ENCODE assay signal across 24 cellular contexts in genomic region chr3:150240891-150241290, GRCh38.
DNase-seq lines count a peak whose midpoint lies in the region; ATAC-seq, FAIRE-seq and TF ChIP-seq lines count a peak whose summit lies in the region.
"Had no signal": no experiment of that assay in that cellular context is flagged by ENCODE, and none has a peak within 500 bp of the region (broad histone marks: within the 10 kb centered on the region; RNA-seq: fewer than 3 reads in every experiment).

No MANE protein-coding gene starts in this region.

- DNase-seq in right lobe of liver: no peak
- DNase-seq in HepG2 (ENCODE audit: low spot score): no peak
- no peak for DNase-seq in astrocyte (ENCODE audit: low read depth)
- peak; percentile 41 for DNase-seq in left kidney (ENCODE audit: low read depth, low spot score)
- no peak for DNase-seq in osteocyte (ENCODE audit: extremely low spot score, unreplicated experiment)
- no peak for DNase-seq in GM12891 (ENCODE audit: insufficient read length, low spot score)
- DNase-seq in globus pallidus (ENCODE audit: low spot score): no peak
- no peak for DNase-seq in upper lobe of left lung
- DNase-seq: 8988T; CD4-positive, alpha-beta memory T cell; DMS53; GDM1; KG1; NCI-H1092; NCI-H1436; NCI-H2029; NCI-H2227 treated with DMSO at 0.1 percent for 48 hours; NCI-H510A; NCI-H774; NK-92 treated with Interleukin-12 subunit alpha and Interleukin-12 subunit beta, amount 100 ng/mL, for 24 hours; SIG-M5 had no signal

- BruUV-seq in HepG2 (replicated peaks; lab: Mats Ljungman, UMichigan): no TSS peak

- FAIRE-seq in HepG2 (lab: Jason Lieb, UNC): no peak
- FAIRE-seq in astrocyte (lab: Jason Lieb, UNC): no peak
- FAIRE-seq in GM12891 (lab: Jason Lieb, UNC): no peak
- FAIRE-seq: GM19239 had no signal

- no peak overlapping the region for H3K4me2 ChIP-seq in HepG2 (ENCODE audit: low read depth, low read length)
- H3K4me2 ChIP-seq in astrocyte (ENCODE audit: low read length): no peak overlapping the region
- H3K4me2 ChIP-seq: BLaER1 treated with 17β-estradiol and CSF1 and Interleukin-3, amounts not matched to agents 10 nM and 100 nM had no signal

- H3K9me3 Mint-ChIP-seq in astrocyte (ENCODE audit: unreplicated experiment): peaks cover 3% of the 10 kb centered on the region
- H3K9me3 Mint-ChIP-seq in osteocyte (ENCODE audit: unreplicated experiment): no peaks in the 10 kb centered on the region

- POLR2A ChIA-PET in HepG2 (lab: Yijun Ruan, JAX): no interaction called here

- peaks cover 0 to 9% (median 0%) of the 10 kb centered on the region in 4 donors for H3K4me1 ChIP-seq in right lobe of liver
- 0 out of 2 replicates have a peak, but pooled peaks cover 4% of the 10 kb centered on the region for H3K4me1 ChIP-seq in HepG2 (ENCODE audit: insufficient read depth, low read length)
- H3K4me1 ChIP-seq in astrocyte (ENCODE audit: insufficient read depth, low read length): peaks cover 35% of the 10 kb centered on the region
- peaks cover 0 to 5% (median 0%) of the 10 kb centered on the region in 4 donors for H3K4me1 ChIP-seq in upper lobe of left lung
- H3K4me1 ChIP-seq: BLaER1 treated with 17β-estradiol and CSF1 and Interleukin-3, amounts not matched to agents 10 nM and 100 nM; HAP-1 had no signal

- H3K36me3 Mint-ChIP-seq in astrocyte (ENCODE audit: low read depth, unreplicated experiment): no peaks in the 10 kb centered on the region
- no peaks in the 10 kb centered on the region for H3K36me3 Mint-ChIP-seq in osteocyte (ENCODE audit: unreplicated experiment)
- H3K36me3 Mint-ChIP-seq: CD4-positive, alpha-beta memory T cell had no signal

- ATAC-seq in right lobe of liver (peak; percentile 37 to 73 (median 51)), HepG2 (no peak), upper lobe of left lung (ENCODE audit: low FRiP score in 2 of 2) (no peak)

- H3K4me3 ChIP-seq in right lobe of liver: no peak overlapping the region
- no peak overlapping the region for H3K4me3 ChIP-seq in HepG2 (replicated peaks in 1 of 3; ENCODE audit: insufficient read depth in 1 of 3, low read depth in 2 of 3, low read length in 3 of 3)
- no peak overlapping the region for H3K4me3 ChIP-seq in astrocyte (ENCODE audit: insufficient read depth, low read depth, low read length)
- H3K4me3 ChIP-seq in upper lobe of left lung: no peak overlapping the region
- H3K4me3 ChIP-seq: BLaER1 treated with 17β-estradiol and CSF1 and Interleukin-3, amounts not matched to agents 10 nM and 100 nM; HAP-1 had no signal

- intact Hi-C loops in right lobe of liver (cut with DNase I): no loop called here
- intact Hi-C loops in HepG2 (cut with micrococcal nuclease; ENCODE audit: unreplicated experiment): no loop called here

- H3K9me3 ChIP-seq in right lobe of liver (no peaks in the 10 kb centered on the region), HepG2 (ENCODE audit: low read length) (no peaks in the 10 kb centered on the region), astrocyte (ENCODE audit: insufficient read depth, low read depth, low read length) (no peaks in the 10 kb centered on the region), upper lobe of left lung (no peaks in the 10 kb centered on the region)
- H3K9me3 ChIP-seq: BLaER1 treated with 17β-estradiol and CSF1 and Interleukin-3, amounts not matched to agents 10 nM and 100 nM; HAP-1 had no signal

- TF ChIP-seq POLR2A in right lobe of liver (IDR thresholded peaks at IDR 0.05): no peak
- TF ChIP-seq POLR2A in HepG2 (IDR thresholded peaks at IDR 0.05; ENCODE audit: insufficient read depth in 1 of 2, low read depth in 2 of 2, low read length in 2 of 2): no peak
- TF ChIP-seq POLR2A in GM12891 (IDR thresholded peaks at IDR 0.05; ENCODE audit: low read depth, low read length): no peak
- TF ChIP-seq POLR2A in upper lobe of left lung (IDR thresholded peaks at IDR 0.05): no peak

- WGBS in right lobe of liver (ENCODE audit: insufficient coverage, low coverage, low lambda C conversion rate, missing lambda C conversion rate): 49% methylated on average over 2 of the region's 2 CpGs
- 90% methylated on average over 2 of the region's 2 CpGs for WGBS in HepG2 (ENCODE audit: low lambda C conversion rate)
- 91 to 96% methylated on average over 2 of the region's 2 CpGs for WGBS in upper lobe of left lung, 2 donors

- no peak overlapping the region for H2AFZ ChIP-seq in HepG2 (ENCODE audit: low read length)
- H2AFZ ChIP-seq in astrocyte (ENCODE audit: low read depth, low read length): no peak overlapping the region

- H3K9ac ChIP-seq in HepG2 (ENCODE audit: insufficient read depth, low read depth, low read length) (no peak overlapping the region), astrocyte (ENCODE audit: low read length) (no peak overlapping the region)
- H3K9ac ChIP-seq: BLaER1 treated with 17β-estradiol and CSF1 and Interleukin-3, amounts not matched to agents 10 nM and 100 nM had no signal

- TF ChIP-seq RAD21 in HepG2 (CRISPR knock-in tag; IDR thresholded peaks at IDR 0.05): no peak

- H4K20me1 ChIP-seq in HepG2 (ENCODE audit: insufficient read depth, low read length) (no peaks in the 10 kb centered on the region), astrocyte (ENCODE audit: insufficient read depth, low read length) (no peaks in the 10 kb centered on the region)
- H4K20me1 ChIP-seq: BLaER1 treated with 17β-estradiol and CSF1 and Interleukin-3, amounts not matched to agents 10 nM and 100 nM had no signal

- no peaks in the 10 kb centered on the region for H3K27me3 ChIP-seq in right lobe of liver
- H3K27me3 ChIP-seq in HepG2 (ENCODE audit: control insufficient read depth in 1 of 2, insufficient read depth in 2 of 2, low read length in 2 of 2): no peaks in the 10 kb centered on the region; a peak in 1 of 5 replicates
- H3K27me3 ChIP-seq in astrocyte (ENCODE audit: insufficient read depth, low read length): no peaks in the 10 kb centered on the region
- H3K27me3 ChIP-seq in upper lobe of left lung: no peaks in the 10 kb centered on the region
- H3K27me3 ChIP-seq: BLaER1 treated with 17β-estradiol and CSF1 and Interleukin-3, amounts not matched to agents 10 nM and 100 nM had no signal

- no peak overlapping the region for H3K4me3 Mint-ChIP-seq in astrocyte (ENCODE audit: unreplicated experiment)
- H3K4me3 Mint-ChIP-seq in osteocyte (ENCODE audit: unreplicated experiment): no peak overlapping the region
- H3K4me3 Mint-ChIP-seq: CD4-positive, alpha-beta memory T cell had no signal

- H3K27me3 Mint-ChIP-seq in astrocyte (ENCODE audit: low read depth, unreplicated experiment): no peaks in the 10 kb centered on the region
- H3K27me3 Mint-ChIP-seq in osteocyte (ENCODE audit: unreplicated experiment): no peaks in the 10 kb centered on the region

- TF ChIP-seq EP300 in HepG2 (IDR thresholded peaks at IDR 0.05; ENCODE audit: low read depth in 2 of 2, low read length in 2 of 2) (no peak), HepG2 (CRISPR knock-in tag; IDR thresholded peaks at IDR 0.05; ENCODE audit: borderline replicate concordance) (no peak), upper lobe of left lung (IDR thresholded peaks at IDR 0.05) (no peak)

- peaks cover 47% of the 10 kb centered on the region for H3K4me1 Mint-ChIP-seq in astrocyte (ENCODE audit: low read depth, unreplicated experiment)
- peaks cover 81% of the 10 kb centered on the region for H3K4me1 Mint-ChIP-seq in osteocyte (ENCODE audit: unreplicated experiment)
- H3K4me1 Mint-ChIP-seq: CD4-positive, alpha-beta memory T cell had no signal

- CTCF ChIA-PET in HepG2 (lab: Yijun Ruan, JAX; ENCODE audit: low intra/inter-chr PET ratio, low total read pairs): no interaction called here

- H3K27ac ChIP-seq in right lobe of liver: no peak overlapping the region
- no peak overlapping the region for H3K27ac ChIP-seq in HepG2 (ENCODE audit: extremely low read length, insufficient read depth, low read length)
- no peak overlapping the region for H3K27ac ChIP-seq in astrocyte (ENCODE audit: low read depth, low read length)
- H3K27ac ChIP-seq in upper lobe of left lung: no peak overlapping the region
- H3K27ac ChIP-seq: BLaER1 treated with 17β-estradiol and CSF1 and Interleukin-3, amounts not matched to agents 10 nM and 100 nM had no signal

- H3K27ac Mint-ChIP-seq in astrocyte (ENCODE audit: unreplicated experiment) (peak overlapping the region; percentile 22), osteocyte (ENCODE audit: unreplicated experiment) (peak overlapping the region; percentile 66)
- H3K27ac Mint-ChIP-seq: CD4-positive, alpha-beta memory T cell had no signal

- TF ChIP-seq CTCF in right lobe of liver (IDR thresholded peaks at IDR 0.05): peak in 1 of 4 donors; percentile 22
- TF ChIP-seq CTCF in HepG2 (CRISPR knock-in tag; IDR thresholded peaks at IDR 0.05): no peak
- TF ChIP-seq CTCF in astrocyte (IDR thresholded peaks at IDR 0.05; ENCODE audit: insufficient read depth, low read depth, low read length): no peak
- TF ChIP-seq CTCF in osteocyte (IDR thresholded peaks at IDR 0.05): no peak
- TF ChIP-seq CTCF in upper lobe of left lung (IDR thresholded peaks at IDR 0.05): no peak

- no peaks in the 10 kb centered on the region for H3K36me3 ChIP-seq in right lobe of liver
- H3K36me3 ChIP-seq in HepG2 (replicated peaks in 1 of 2; ENCODE audit: control insufficient read depth in 1 of 2, insufficient read depth in 2 of 2, low read length in 2 of 2): no peaks in the 10 kb centered on the region
- H3K36me3 ChIP-seq in astrocyte (ENCODE audit: insufficient read depth, low read length): no peaks in the 10 kb centered on the region
- no peaks in the 10 kb centered on the region for H3K36me3 ChIP-seq in upper lobe of left lung
- H3K36me3 ChIP-seq: BLaER1 treated with 17β-estradiol and CSF1 and Interleukin-3, amounts not matched to agents 10 nM and 100 nM; HAP-1 had no signal

- in situ Hi-C loops in HepG2 (cut with HindIII; ENCODE audit: extremely low pct_ligation_motif_present, low pct_unique_long_range_greater_than_20kb): no loop called here

- no peaks in the 10 kb centered on the region for H3K79me2 ChIP-seq in HepG2 (ENCODE audit: insufficient read depth, low read length)
- H3K79me2 ChIP-seq in astrocyte (ENCODE audit: insufficient read depth, low read length): no peaks in the 10 kb centered on the region

TF ChIP-seq in HepG2, 621 proteins besides CTCF, POLR2A, EP300 and RAD21 (continues in another document):
- TF ChIP-seq PHF20 (CRISPR knock-in tag; IDR thresholded peaks at IDR 0.05): no peak

TF ChIP-seq in GM12891, 5 proteins besides CTCF, POLR2A, EP300 and RAD21:
- no peak for TF ChIP-seq SPI1 (IDR thresholded peaks at IDR 0.05; ENCODE audit: low read depth, low read length)
- no peak for TF ChIP-seq POLR2AphosphoS5 (IDR thresholded peaks at IDR 0.05; ENCODE audit: low read depth, low read length)
- no peak for TF ChIP-seq TAF1 (IDR thresholded peaks at IDR 0.05; ENCODE audit: low read depth, low read length)
- no peak for TF ChIP-seq POU2F2 (IDR thresholded peaks at IDR 0.05; ENCODE audit: low read depth, low read length)
- no peak for TF ChIP-seq PAX5 (IDR thresholded peaks at IDR 0.05; ENCODE audit: insufficient read depth, low read length, severe bottlenecking)

Comparison
In these comparisons a context has a peak if more than half of its experiments do, and no peak if none do; other contexts are left out.
1. ATAC-seq: peak in right lobe of liver (4 of 4); none in HepG2 (single experiment) and upper lobe of left lung (0 of 2).